In genomic region chr15:74995182-74995778, GRCh38 we compare ENCODE assay signal across 8 cellular contexts. TPM values are rescaled to one million over a fixed set of nuclear protein-coding genes. Genes with fewer than 3 reads are reported as not detected.
DNase-seq lines count a peak whose midpoint lies in the region; ATAC-seq and TF ChIP-seq lines count a peak whose summit lies in the region.

TSS of gene SCAMP5 (plus strand) at chr15:74995563. CDS start at chr15:75011840, 16,277 bp downstream.

- no peaks in the 10 kb centered on the region for H3K36me3 Mint-ChIP-seq in activated T-cell treated with anti-CD3 and anti-CD28 coated beads, Interleukin-2, amount 50 U/mL, for 72 hours (ENCODE audit: insufficient read depth in 2 of 2)

- POLR2A ChIA-PET in Panc1 (lab: Charles Lee): interaction anchor here (0.5 kb wide), 1 partner anchor 219 kb away, joined by 4 read pairs; no protein-coding TSS in a partner anchor

- peaks cover 19% of the 10 kb centered on the region for H3K36me3 ChIP-seq in BE2C
- H3K36me3 ChIP-seq in KMS-11 (ENCODE audit: insufficient read depth): no peaks in the 10 kb centered on the region
- H3K36me3 ChIP-seq in Panc1 (ENCODE audit: control insufficient read depth, insufficient read depth, low read length): no peaks in the 10 kb centered on the region
- H3K36me3 ChIP-seq in esophagus muscularis mucosa: no peaks in the 10 kb centered on the region
- H3K36me3 ChIP-seq in mucosa of rectum (ENCODE audit: control insufficient read depth in 2 of 2, insufficient read depth in 2 of 2, low read length in 2 of 2): no peaks in the 10 kb centered on the region

- H3K79me2 ChIP-seq in KMS-11 (ENCODE audit: insufficient read depth, low read depth): no peaks in the 10 kb centered on the region

- CTCF ChIA-PET in Panc1 (lab: Charles Lee): interaction anchor here (0.5 to 0.7 kb wide), 2 partner anchors 162 to 415 kb away, joined by 3 read pairs; no protein-coding TSS in a partner anchor

- H3K4me2 ChIP-seq in KMS-11: peak within 1 kb of the TSS; percentile 78

- TF ChIP-seq POLR2A in esophagus muscularis mucosa (IDR thresholded peaks at IDR 0.05; ENCODE audit: low read depth): no peak

- H3K9me3 ChIP-seq in BE2C (no peaks in the 10 kb centered on the region), Panc1 (ENCODE audit: control insufficient read depth, insufficient read depth, low read depth, low read length) (no peaks in the 10 kb centered on the region), esophagus muscularis mucosa (no peaks in the 10 kb centered on the region), mucosa of rectum (ENCODE audit: control insufficient read depth in 2 of 2, low read length in 2 of 2) (no peaks in the 10 kb centered on the region)

- TF ChIP-seq CTCF in BE2C (IDR thresholded peaks at IDR 0.05; ENCODE audit: low read depth, low read length) (no peak), KMS-11 (conservative IDR thresholded peaks at IDR 0.05; ENCODE audit: low read depth, low read length) (no peak), Panc1 (IDR thresholded peaks at IDR 0.05) (no peak), esophagus muscularis mucosa (IDR thresholded peaks at IDR 0.05) (no peak)

- peak within 1 kb of the TSS; percentile 83 for H3K4me3 ChIP-seq in BE2C (ENCODE audit: low read depth, low read length)
- no peak within 1 kb of the TSS for H3K4me3 ChIP-seq in KMS-11 (IDR thresholded peaks at IDR 0.05; ENCODE audit: insufficient read depth, low read depth, low read length)
- H3K4me3 ChIP-seq in Panc1 (ENCODE audit: low read depth in 2 of 2, low read length in 2 of 2): peak within 1 kb of the TSS; percentile 57 to 69
- peak within 1 kb of the TSS; percentile 61 to 89 (median 66) for H3K4me3 ChIP-seq in esophagus muscularis mucosa
- H3K4me3 ChIP-seq in mucosa of rectum (ENCODE audit: low read length in 2 of 2): peak within 1 kb of the TSS; percentile 75 to 76

- H3K4me1 ChIP-seq in BE2C (peaks cover 12% of the 10 kb centered on the region), KMS-11 (ENCODE audit: low read depth, poor library complexity, severe bottlenecking) (peaks cover 23% of the 10 kb centered on the region), Panc1 (ENCODE audit: control insufficient read depth, insufficient read depth, low read length) (peaks cover 3% of the 10 kb centered on the region; the same call in 1 of the 2 replicates), esophagus muscularis mucosa (peaks cover 8 to 27% (median 16%) of the 10 kb centered on the region in 4 donors), mucosa of rectum (ENCODE audit: control insufficient read depth in 2 of 2, insufficient read depth in 2 of 2, low read length in 2 of 2) (peaks cover 3 to 10% of the 10 kb centered on the region in 2 donors)

- intact Hi-C loops in Panc1 (cut with micrococcal nuclease; ENCODE audit: unreplicated experiment): no loop called here
- intact Hi-C loops in esophagus muscularis mucosa (cut with DNase I): no loop called here

- peak; percentile 76 for ATAC-seq in GM19397 (IDR thresholded peaks at IDR 0.05; ENCODE audit: unreplicated experiment)
- peak; percentile 92 for ATAC-seq in Panc1
- peak; percentile 96 to 98 for ATAC-seq in activated T-cell treated with anti-CD3 and anti-CD28 coated beads, Interleukin-2, amount 50 U/mL, for 72 hours (replicated peaks in 1 of 2)

- H3K27me3 ChIP-seq in BE2C (no peaks in the 10 kb centered on the region), KMS-11 (ENCODE audit: insufficient read depth, low read depth) (peaks cover 18% of the 10 kb centered on the region), Panc1 (ENCODE audit: control insufficient read depth, insufficient read depth, low read length) (peaks cover 5% of the 10 kb centered on the region; the same call in 1 of the 2 replicates), esophagus muscularis mucosa (peaks cover 0 to 45% (median 3%) of the 10 kb centered on the region in 4 donors), mucosa of rectum (ENCODE audit: control insufficient read depth in 2 of 2, insufficient read depth in 2 of 2, low read length in 2 of 2) (peaks cover 5 to 8% of the 10 kb centered on the region in 2 donors)

- peaks cover 11% of the 10 kb centered on the region for H3K4me1 Mint-ChIP-seq in activated T-cell treated with anti-CD3 and anti-CD28 coated beads, Interleukin-2, amount 50 U/mL, for 72 hours (ENCODE audit: low read depth)

- in situ Hi-C loops in Panc1 (cut with HindIII; ENCODE audit: low pct_unique_long_range_greater_than_20kb, low sequenced_read_pairs): no loop called here

- peak within 1 kb of the TSS; percentile 73 to 77 for H3K4me3 Mint-ChIP-seq in activated T-cell treated with anti-CD3 and anti-CD28 coated beads, Interleukin-2, amount 50 U/mL, for 72 hours

- BruUV-seq in Panc1 (replicated peaks; lab: Mats Ljungman, UMichigan): no TSS peak

- H2AFZ ChIP-seq in KMS-11 (ENCODE audit: low read depth): peak within 1 kb of the TSS; percentile 59

- H3K27ac ChIP-seq in KMS-11 (no peak within 1 kb of the TSS), Panc1 (ENCODE audit: low read length) (no peak within 1 kb of the TSS), esophagus muscularis mucosa (replicated peaks in 1 of 4) (no peak within 1 kb of the TSS), mucosa of rectum (ENCODE audit: low read depth in 2 of 2, low read length in 2 of 2) (no peak within 1 kb of the TSS)

- no peaks in the 10 kb centered on the region for H4K20me1 ChIP-seq in KMS-11 (ENCODE audit: insufficient read depth)

- TF ChIP-seq EP300 in esophagus muscularis mucosa (IDR thresholded peaks at IDR 0.05): no peak

- WGBS in esophagus muscularis mucosa: 4% methylated on average over 12 of the region's 58 CpGs

- peak; percentile 98 for DNase-seq in BE2C
- DNase-seq in Panc1 (ENCODE audit: low read depth, low spot score): peak; percentile 41
- peak; percentile 93 to 95 for DNase-seq in activated T-cell treated with anti-CD3 and anti-CD28 coated beads, Interleukin-2, amount 50 U/mL, for 72 hours
- DNase-seq in esophagus muscularis mucosa (ENCODE audit: extremely low spot score): peak; percentile 94
- peak; percentile 66 to 73 for DNase-seq in stimulated activated CD8-positive, alpha-beta memory T cell treated with anti-CD3 and anti-CD28 coated beads, Interleukin-4, amount 100 ng/mL, for 1 hour (ENCODE audit: low read depth in 2 of 2, low spot score in 1 of 2)

- H3K27me3 Mint-ChIP-seq in activated T-cell treated with anti-CD3 and anti-CD28 coated beads, Interleukin-2, amount 50 U/mL, for 72 hours (ENCODE audit: low read depth): peaks cover 42% of the 10 kb centered on the region

- peak within 1 kb of the TSS; percentile 39; the same call in 1 of the 2 replicates for H3K9ac ChIP-seq in KMS-11
- H3K9ac ChIP-seq in mucosa of rectum (ENCODE audit: low read depth in 1 of 2, low read length in 2 of 2): peak within 1 kb of the TSS in 1 of 2 donors; percentile 60

- H3K27ac Mint-ChIP-seq in activated T-cell treated with anti-CD3 and anti-CD28 coated beads, Interleukin-2, amount 50 U/mL, for 72 hours: no peak within 1 kb of the TSS

- no peaks in the 10 kb centered on the region for H3K9me3 Mint-ChIP-seq in activated T-cell treated with anti-CD3 and anti-CD28 coated beads, Interleukin-2, amount 50 U/mL, for 72 hours

RNA-seq across cellular contexts. Expression of gene SCAMP5, which starts in this region (rescaled TPM):
- 261 TPM for polyA plus RNA-seq in BE2C (2012; ENCODE audit: insufficient read depth, insufficient read length, low read depth)
- 11.2 TPM for total RNA-seq in Panc1 (2021; ENCODE audit: unreplicated experiment)
- polyA plus RNA-seq in Panc1 (2012; ENCODE audit: insufficient read length): 13.5 TPM
- 1 to 10 TPM in 1 of 2 donors, under 1 TPM in 1; 0.31 to 1.2 TPM for total RNA-seq in activated T-cell treated with anti-CD3 and anti-CD28 coated beads, Interleukin-2, amount 50 U/mL, for 72 hours
- 1 to 10 TPM; 3.3 to 6.4 (median 4.3) TPM for total RNA-seq in esophagus muscularis mucosa

Comparison
In these comparisons a context has a peak if more than half of its experiments do, and no peak if none do; other contexts are left out.
1. DNase-seq: peak in every context shown above with its lines; median percentile 98 in BE2C; 94 in activated T-cell treated with anti-CD3 and anti-CD28 coated beads, Interleukin-2, amount 50 U/mL, for 72 hours; 94 in esophagus muscularis mucosa; 70 in stimulated activated CD8-positive, alpha-beta memory T cell treated with anti-CD3 and anti-CD28 coated beads, Interleukin-4, amount 100 ng/mL, for 1 hour; 41 in Panc1.